ENCODE assay signal across 8 cellular contexts in genomic region chr11:14380947-14381555, GRCh38.
DNase-seq lines count a peak whose midpoint lies in the region; ATAC-seq and TF ChIP-seq lines count a peak whose summit lies in the region.

No MANE protein-coding gene starts in this region.

- peak; percentile 58 for ATAC-seq in GM19468 (IDR thresholded peaks at IDR 0.05; ENCODE audit: extremely low read depth, unreplicated experiment)

- no peak for TF ChIP-seq CTCF in WI38 (IDR thresholded peaks at IDR 0.05; ENCODE audit: low read depth, low read length)

- H3K27ac ChIP-seq in skin epidermis = peak overlapping the region in 7 of 21 experiments; percentile 8 to 65 (median 35)

- H3K4me3 ChIP-seq in WI38 (ENCODE audit: low read depth, low read length) (peak overlapping the region; percentile 55), skin epidermis (peak overlapping the region; percentile 33 to 57 (median 39))

- peak; percentile 41 for DNase-seq in COR-L47 (lab: John Stamatoyannopoulos, UW)
- peak; percentile 56 for DNase-seq in HPDE6-E6E7 (ENCODE audit: extremely low spot score)
- peak; percentile 59 for DNase-seq in cerebellar cortex (ENCODE audit: low spot score)
- peak; percentile 56 for DNase-seq in inferior parietal cortex (ENCODE audit: extremely low spot score)
- DNase-seq in AML-193 (lab: John Stamatoyannopoulos, UW) = no peak

Comparison
In these comparisons a context has a peak if more than half of its experiments do, and no peak if none do; other contexts are left out.
1. DNase-seq: peak in COR-L47 (single experiment), HPDE6-E6E7 (single experiment), cerebellar cortex (single experiment) and inferior parietal cortex (single experiment); none in AML-193 (0 of 2).